Comparison of ENCODE assay signal across 14 cellular contexts in the genomic region with DNA sequence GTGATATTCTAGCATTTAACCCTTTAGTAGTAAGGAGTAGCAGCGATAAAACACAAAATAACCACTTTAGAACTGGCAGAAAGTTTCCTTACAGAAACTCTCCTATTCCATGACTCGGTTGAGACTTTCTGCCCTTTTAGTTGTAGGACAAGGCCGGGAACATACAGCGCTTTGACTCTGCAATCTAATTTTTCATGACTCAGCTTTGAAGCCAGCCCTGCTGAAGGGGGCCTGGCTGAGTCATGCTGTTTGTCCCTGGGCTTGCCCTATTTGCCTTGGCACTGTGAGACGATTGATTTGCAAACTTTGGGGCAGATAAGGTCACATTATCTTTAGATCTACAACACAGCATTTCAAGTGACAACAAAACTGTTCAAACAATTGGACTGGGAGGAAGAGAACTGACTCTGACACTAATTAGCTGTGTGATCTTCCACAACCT.
DNase-seq lines count a peak whose midpoint lies in the region; ATAC-seq and TF ChIP-seq lines count a peak whose summit lies in the region.
"Had no signal": no experiment of that assay in that cellular context is flagged by ENCODE, and none has a peak within 500 bp of the region (broad histone marks: within the 10 kb centered on the region; RNA-seq: fewer than 3 reads in every experiment).

No MANE protein-coding gene starts in this region.

- H3K9me3 Mint-ChIP-seq in osteocyte (ENCODE audit: unreplicated experiment) = no peaks in the 10 kb centered on the region

- H3K4me1 Mint-ChIP-seq in osteocyte (ENCODE audit: unreplicated experiment) = peaks cover 36% of the 10 kb centered on the region
- H3K4me1 Mint-ChIP-seq: natural killer cell had no signal

- ATAC-seq in GM18873 (IDR thresholded peaks at IDR 0.05; ENCODE audit: low FRiP score, unreplicated experiment) (no peak), left ventricle myocardium superior (no peak)
- ATAC-seq: natural killer cell had no signal

- no peaks in the 10 kb centered on the region for H3K9me3 ChIP-seq in NT2/D1 (ENCODE audit: insufficient read depth, low read length)
- H3K9me3 ChIP-seq: thoracic aorta had no signal

- no peaks in the 10 kb centered on the region for H3K4me1 ChIP-seq in NT2/D1 (ENCODE audit: insufficient read depth, insufficient read length)

- no peak overlapping the region for H3K4me3 ChIP-seq in NT2/D1 (ENCODE audit: insufficient read length, low read depth)
- H3K4me3 ChIP-seq: thoracic aorta had no signal

- H3K27ac Mint-ChIP-seq in osteocyte (ENCODE audit: unreplicated experiment) = no peak overlapping the region
- H3K27ac Mint-ChIP-seq: activated naive CD8-positive, alpha-beta T cell; natural killer cell had no signal

- TF ChIP-seq CTCF in 22Rv1 (IDR thresholded peaks at IDR 0.05) (no peak), osteocyte (IDR thresholded peaks at IDR 0.05) (no peak)

- intact Hi-C loops in left ventricle myocardium superior (cut with micrococcal nuclease) = no loop called here

- 0 out of 2 replicates have a peak overlapping the region, but pooled peaks have one; percentile 23 for H3K27ac ChIP-seq in 22Rv1
- H3K27ac ChIP-seq: HL-60, thoracic aorta had no signal

- no peaks in the 10 kb centered on the region for H3K36me3 Mint-ChIP-seq in osteocyte (ENCODE audit: unreplicated experiment)
- H3K36me3 Mint-ChIP-seq: activated naive CD8-positive, alpha-beta T cell had no signal

- peak; percentile 1 for DNase-seq in HS-27A (ENCODE audit: low read depth)
- peak; percentile 16 for DNase-seq in NT2/D1 (ENCODE audit: low read depth, low spot score)
- peak; percentile 31 for DNase-seq in iPS-NIHi7 (ENCODE audit: extremely low spot score)
- DNase-seq in left ventricle myocardium superior = no peak
- DNase-seq in dedifferentiated amniotic fluid mesenchymal stem cell (ENCODE audit: extremely low spot score) = no peak
- DNase-seq in osteocyte (ENCODE audit: extremely low spot score, unreplicated experiment) = no peak
- DNase-seq: effector CD8-positive, alpha-beta T cell; natural killer cell; T-helper 1 cell had no signal

- H3K27me3 ChIP-seq in NT2/D1 (ENCODE audit: insufficient read depth, insufficient read length) = no peaks in the 10 kb centered on the region

- H3K36me3 ChIP-seq in NT2/D1 (ENCODE audit: insufficient read depth, insufficient read length, low read length) = no peaks in the 10 kb centered on the region
- H3K36me3 ChIP-seq: thoracic aorta had no signal

- H3K4me3 Mint-ChIP-seq in osteocyte (ENCODE audit: unreplicated experiment) = no peak overlapping the region
- H3K4me3 Mint-ChIP-seq: activated naive CD8-positive, alpha-beta T cell; natural killer cell had no signal

- no peaks in the 10 kb centered on the region for H3K27me3 Mint-ChIP-seq in osteocyte (ENCODE audit: unreplicated experiment)
- H3K27me3 Mint-ChIP-seq: activated naive CD8-positive, alpha-beta T cell had no signal

- H3K9ac ChIP-seq in NT2/D1 (ENCODE audit: insufficient read length, low read depth) = no peak overlapping the region

Comparison
In these comparisons a context has a peak if more than half of its experiments do, and no peak if none do; other contexts are left out.
1. DNase-seq: peak in HS-27A (single experiment), NT2/D1 (single experiment) and iPS-NIHi7 (single experiment); none in left ventricle myocardium superior (single experiment), dedifferentiated amniotic fluid mesenchymal stem cell (single experiment) and osteocyte (single experiment).